25 cellular contexts compared by ENCODE assay signal in the genomic region with DNA sequence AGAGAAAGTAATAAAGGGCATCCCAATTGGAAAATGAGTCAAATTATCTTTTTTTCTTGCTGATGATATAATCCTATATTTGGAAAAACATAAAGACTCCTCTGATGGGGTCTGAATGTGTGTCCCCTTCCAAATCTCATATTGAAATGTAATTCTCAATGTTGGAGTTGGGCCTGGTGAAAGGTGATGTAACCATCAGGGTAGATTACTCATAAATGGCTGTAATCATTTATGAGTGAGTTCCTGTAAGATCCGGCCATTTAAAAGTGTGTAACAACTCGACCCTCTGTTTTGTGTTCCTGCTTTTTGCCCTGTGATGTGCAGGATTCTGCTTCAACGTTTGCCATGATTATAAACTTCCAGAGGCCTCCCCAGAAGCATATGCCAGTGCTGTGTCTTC. TPM values are rescaled to one million over a fixed set of nuclear protein-coding genes. Genes with fewer than 3 reads are reported as not detected.
"Had no signal": no experiment of that assay in that cellular context is flagged by ENCODE, and none has a peak within 500 bp of the region (broad histone marks: within the 10 kb centered on the region; RNA-seq: fewer than 3 reads in every experiment).

No MANE protein-coding gene starts in this region.

- H3K27me3 Mint-ChIP-seq: activated T-cell treated with anti-CD3 and anti-CD28 coated beads, Interleukin-2, amount 50 U/mL, for 24 hours had no signal

- H3K36me3 Mint-ChIP-seq: activated naive CD4-positive, alpha-beta T cell treated with anti-CD3 and anti-CD28 coated beads, Interleukin-2, amount 50 U/mL, for 72 hours had no signal

- H3K27ac Mint-ChIP-seq: activated CD8-positive, alpha-beta T cell treated with anti-CD3 and anti-CD28 coated beads for 36 hours; activated naive CD4-positive, alpha-beta T cell treated with anti-CD3 and anti-CD28 coated beads, Interleukin-2, amount 50 U/mL, for 72 hours; activated naive CD8-positive, alpha-beta T cell treated with anti-CD3 and anti-CD28 coated beads, Interleukin-2, amount 50 U/mL, for 24 hours; activated T-cell treated with anti-CD3 and anti-CD28 coated beads, Interleukin-2, amount 50 U/mL, for 24 hours; activated T-helper 1 cell treated with anti-CD3 and anti-CD28 coated beads, Interleukin-12 subunit alpha, Interleukin-12 subunit beta, Interleukin-2, Interleukin-4 antibody, amounts not matched to agents 30 ng/mL and 10 ng/mL and 1 ng/mL, durations not matched to agents 14 hours and 24 hours and 36 hours; T-helper 1 cell treated with Interleukin-12 subunit alpha and Interleukin-12 subunit beta and Interleukin-4 antibody, amounts not matched to agents 30 μg/mL and 1 μg/mL, for 36 hours had no signal

- H3K36me3 ChIP-seq: ascending aorta, cardiac muscle cell had no signal

- H3K4me3 ChIP-seq: ascending aorta, body of pancreas, cardiac muscle cell had no signal

- H3K9me3 Mint-ChIP-seq: activated T-helper 1 cell treated with anti-CD3 and anti-CD28 coated beads, Interleukin-12 subunit alpha, Interleukin-12 subunit beta, Interleukin-2, Interleukin-4 antibody, amounts not matched to agents 30 ng/mL and 10 ng/mL and 1 ng/mL, durations not matched to agents 14 hours and 24 hours and 36 hours had no signal

- DNase-seq: activated CD4-positive, alpha-beta T cell treated with anti-CD3 and anti-CD28 coated beads for 4 hours; activated CD8-positive, alpha-beta T cell treated with anti-CD3 and anti-CD28 coated beads for 36 hours; activated effector memory CD4-positive, alpha-beta T cell treated with Interleukin-2 at 50 U/mL for 16 hours; activated naive CD4-positive, alpha-beta T cell; activated naive CD8-positive, alpha-beta T cell treated with anti-CD3 and anti-CD28 coated beads, Interleukin-2, amount 50 U/mL, for 24 hours; activated T-cell treated with anti-CD3 and anti-CD28 coated beads, Interleukin-2, amount 50 U/mL, for 24 hours; amniotic stem cell; body of pancreas; Karpas-422; NCI-H1105 treated with DMSO at 0.1 percent for 48 hours; NCI-H1436 treated with DMSO at 0.1 percent for 48 hours; NCI-H187; NCI-H2081 treated with DMSO at 0.1 percent for 48 hours; NCI-H2171 treated with DMSO at 0.1 percent for 48 hours; NCI-H345; NCI-H510A; NCI-H526 treated with DMSO at 0.1 percent for 48 hours; NCI-H82; NK-92 treated with Interleukin-12 subunit alpha and Interleukin-12 subunit beta, amount 100 ng/mL, for 24 hours; SHP77 treated with DMSO at 0.1 percent for 48 hours had no signal

- H3K4me3 Mint-ChIP-seq: activated CD8-positive, alpha-beta T cell treated with anti-CD3 and anti-CD28 coated beads for 36 hours; activated naive CD8-positive, alpha-beta T cell treated with anti-CD3 and anti-CD28 coated beads, Interleukin-2, amount 50 U/mL, for 24 hours; activated T-cell treated with anti-CD3 and anti-CD28 coated beads, Interleukin-2, amount 50 U/mL, for 24 hours; activated T-helper 1 cell treated with anti-CD3 and anti-CD28 coated beads, Interleukin-12 subunit alpha, Interleukin-12 subunit beta, Interleukin-2, Interleukin-4 antibody, amounts not matched to agents 30 ng/mL and 10 ng/mL and 1 ng/mL, durations not matched to agents 14 hours and 24 hours and 36 hours; T-helper 1 cell treated with Interleukin-12 subunit alpha and Interleukin-12 subunit beta and Interleukin-4 antibody, amounts not matched to agents 30 μg/mL and 1 μg/mL, for 36 hours had no signal

- H3K27ac ChIP-seq: ascending aorta, body of pancreas, cardiac muscle cell had no signal

- H3K4me1 Mint-ChIP-seq: activated naive CD8-positive, alpha-beta T cell treated with anti-CD3 and anti-CD28 coated beads, Interleukin-2, amount 50 U/mL, for 24 hours had no signal

- H3K4me1 ChIP-seq: ascending aorta, body of pancreas had no signal

- H3K9me3 ChIP-seq: ascending aorta, body of pancreas had no signal

RNA-seq across cellular contexts. Expression of gene MAP1LC3C, which starts 44.3 kb away (rescaled TPM):
- total RNA-seq: activated CD8-positive, alpha-beta T cell treated with anti-CD3 and anti-CD28 coated beads for 36 hours; activated naive CD4-positive, alpha-beta T cell treated with anti-CD3 and anti-CD28 coated beads, Interleukin-2, amount 50 U/mL, for 72 hours; activated T-helper 1 cell treated with anti-CD3 and anti-CD28 coated beads, Interleukin-12 subunit alpha, Interleukin-12 subunit beta, Interleukin-2, Interleukin-4 antibody, amounts not matched to agents 30 ng/mL and 10 ng/mL and 1 ng/mL, durations not matched to agents 14 hours and 24 hours and 36 hours; ascending aorta had no signal
